10 cellular contexts compared by ENCODE assay signal in genomic region chr14:91250912-91251311, GRCh38. TPM values are rescaled to one million over a fixed set of nuclear protein-coding genes. Genes with fewer than 3 reads are reported as not detected.
DNase-seq lines count a peak whose midpoint lies in the region; ATAC-seq and TF ChIP-seq lines count a peak whose summit lies in the region.
"Had no signal": no experiment of that assay in that cellular context is flagged by ENCODE, and none has a peak within 500 bp of the region (broad histone marks: within the 10 kb centered on the region; RNA-seq: fewer than 3 reads in every experiment).

No MANE protein-coding gene starts in this region.

- H3K9me2 ChIP-seq in SU-DHL-6 (replicated peaks; ENCODE audit: insufficient read depth, low read length): no peaks in the 10 kb centered on the region

- peak overlapping the region; percentile 17 for H3K4me3 Mint-ChIP-seq in memory B cell

- H2AFZ ChIP-seq in SU-DHL-6 (ENCODE audit: low read depth, low read length, severe bottlenecking): no peak overlapping the region

- no peak overlapping the region for H3K4me3 ChIP-seq in BLaER1
- H3K4me3 ChIP-seq in SU-DHL-6 (ENCODE audit: insufficient read depth, low read length, poor library complexity, severe bottlenecking): no peak overlapping the region
- H3K4me3 ChIP-seq in MG63: no peak overlapping the region
- H3K4me3 ChIP-seq: HAP-1 had no signal

- ATAC-seq in memory B cell (ENCODE audit: low read depth) (no peak), GM18873 (IDR thresholded peaks at IDR 0.05; ENCODE audit: low FRiP score, unreplicated experiment) (no peak), GM21619 (IDR thresholded peaks at IDR 0.05; ENCODE audit: unreplicated experiment) (no peak)
- ATAC-seq: sciatic nerve had no signal

- H3K36me3 ChIP-seq in BLaER1 (no peaks in the 10 kb centered on the region), SU-DHL-6 (ENCODE audit: low read length) (no peaks in the 10 kb centered on the region), MG63 (no peaks in the 10 kb centered on the region)
- H3K36me3 ChIP-seq: HAP-1 had no signal

- no peaks in the 10 kb centered on the region for H3K9me3 ChIP-seq in BLaER1
- no peaks in the 10 kb centered on the region for H3K9me3 ChIP-seq in SU-DHL-6 (ENCODE audit: insufficient read depth, low read length)
- H3K9me3 ChIP-seq in MG63: no peaks in the 10 kb centered on the region
- H3K9me3 ChIP-seq: HAP-1 had no signal

- no peaks in the 10 kb centered on the region for H3K79me2 ChIP-seq in SU-DHL-6 (ENCODE audit: insufficient read depth, low read length)

- H3K27me3 Mint-ChIP-seq in memory B cell: no peaks in the 10 kb centered on the region

- H3K9me3 Mint-ChIP-seq in memory B cell: peaks cover 3% of the 10 kb centered on the region

- peaks cover 3% of the 10 kb centered on the region for H3K36me3 Mint-ChIP-seq in memory B cell

- H3F3A ChIP-seq in SU-DHL-6 (ENCODE audit: insufficient read depth): no peaks in the 10 kb centered on the region; the same call in 1 of the 2 replicates

- peaks cover 80% of the 10 kb centered on the region for H3K4me1 ChIP-seq in BLaER1

- TF ChIP-seq CTCF in SU-DHL-6 (IDR thresholded peaks at IDR 0.05; ENCODE audit: insufficient read depth, low read length, poor library complexity, severe bottlenecking): no peak

- DNase-seq in EL (peak; percentile 13), memory B cell (ENCODE audit: low spot score in 2 of 2) (no peak), MG63 (no peak), cerebellar nuclear complex (lab: John Stamatoyannopoulos, UW) (no peak)

- H4K20me1 ChIP-seq in BLaER1 (no peaks in the 10 kb centered on the region), SU-DHL-6 (ENCODE audit: low read depth, low read length) (no peaks in the 10 kb centered on the region)

- peak overlapping the region; percentile 63 for H3K4me2 ChIP-seq in BLaER1
- H3K4me2 ChIP-seq in SU-DHL-6 (ENCODE audit: low read depth, low read length, poor library complexity, severe bottlenecking): no peak overlapping the region

- peaks cover 20% of the 10 kb centered on the region; the same call in 1 of the 2 replicates for H3K27me3 ChIP-seq in BLaER1
- no peaks in the 10 kb centered on the region for H3K27me3 ChIP-seq in SU-DHL-6 (ENCODE audit: low read length)
- no peaks in the 10 kb centered on the region for H3K27me3 ChIP-seq in MG63

- H3K27ac ChIP-seq in BLaER1 (no peak overlapping the region), SU-DHL-6 (ENCODE audit: low read depth, low read length) (peak overlapping the region; percentile 56; the same call in 1 of the 2 replicates)

- peaks cover 41% of the 10 kb centered on the region for H3K4me1 Mint-ChIP-seq in memory B cell

- peak overlapping the region; percentile 95 for H3K27ac Mint-ChIP-seq in memory B cell

- no peak overlapping the region for H3K9ac ChIP-seq in BLaER1
- H3K9ac ChIP-seq in SU-DHL-6 (ENCODE audit: low read length): no peak overlapping the region

RNA-seq across cellular contexts. Expression of gene GPR68, which starts 6.4 kb away (rescaled TPM):
- 2.0 and 3.9 TPM in 2 replicates for total RNA-seq in MG63 (2014; rRNA removed; shearing (Covaris generic); ENCODE audit: low replicate concordance)
